Comparison of ENCODE assay signal across 8 cellular contexts in the genomic region with DNA sequence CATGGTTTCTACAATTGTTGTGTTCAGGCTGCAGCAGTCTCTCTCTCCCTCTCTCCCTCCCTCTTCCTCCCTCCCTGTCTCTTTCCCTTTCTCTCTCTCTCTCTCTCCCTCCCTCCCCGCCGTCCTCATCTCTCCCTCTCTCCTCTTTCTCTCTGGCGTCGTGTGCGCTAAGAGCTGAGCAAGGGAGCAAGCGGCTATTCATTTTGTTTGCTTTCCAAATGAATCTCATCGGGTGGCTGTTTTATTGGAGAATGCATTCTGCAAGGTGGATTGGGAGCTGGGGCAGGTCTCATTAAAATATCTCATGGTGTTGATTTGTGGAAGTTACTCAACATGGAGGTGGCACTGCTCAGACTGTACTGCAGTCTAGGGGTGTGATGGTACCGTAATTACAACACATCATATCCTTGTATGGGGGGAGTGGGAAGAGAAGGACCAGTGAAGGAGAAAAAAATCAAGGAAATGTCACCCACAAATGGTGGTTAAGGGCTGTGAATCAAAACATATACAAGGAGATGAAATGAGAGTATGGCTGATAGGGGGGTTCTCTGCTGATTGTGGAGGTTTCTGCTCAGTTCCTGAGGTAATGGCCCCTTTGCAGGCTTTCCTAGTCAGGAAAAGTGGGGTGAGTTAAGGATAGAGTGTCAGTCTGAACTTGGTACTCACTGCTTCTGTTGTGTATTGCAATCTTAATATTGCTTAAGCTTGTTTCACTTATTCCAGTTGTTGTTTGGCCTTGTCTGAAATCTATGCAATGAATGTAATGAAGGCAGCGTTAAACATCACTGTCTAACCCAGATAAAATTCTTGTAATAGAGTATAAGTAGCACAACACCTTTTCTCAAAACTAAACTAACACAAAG. TPM values are rescaled to one million over a fixed set of nuclear protein-coding genes. Genes with fewer than 3 reads are reported as not detected.
DNase-seq lines count a peak whose midpoint lies in the region; ATAC-seq and TF ChIP-seq lines count a peak whose summit lies in the region.

No MANE protein-coding gene starts in this region.

- H3K4me1 ChIP-seq in adipocyte (ENCODE audit: control insufficient read depth, insufficient read depth, low read length) (peaks cover 33% of the 10 kb centered on the region), iPS-18a (ENCODE audit: control insufficient read depth, low read depth, low read length) (peaks cover 4% of the 10 kb centered on the region), smooth muscle cell (ENCODE audit: low read depth) (peaks cover 15% of the 10 kb centered on the region)

- peaks cover 52% of the 10 kb centered on the region for H4K20me1 ChIP-seq in smooth muscle cell (ENCODE audit: low read depth)

- H3K9me3 ChIP-seq in adipocyte (ENCODE audit: control insufficient read depth, low read length) (no peaks in the 10 kb centered on the region), iPS-18a (ENCODE audit: control insufficient read depth, low read depth, low read length) (no peaks in the 10 kb centered on the region), smooth muscle cell (replicated peaks; ENCODE audit: low read depth) (no peaks in the 10 kb centered on the region)

- H3K9ac ChIP-seq in adipocyte (ENCODE audit: low read length), result peak overlapping the region; percentile 100
- peak overlapping the region; percentile 33 for H3K9ac ChIP-seq in iPS-18a (ENCODE audit: low read length)
- peak overlapping the region; percentile 94 for H3K9ac ChIP-seq in smooth muscle cell (ENCODE audit: low read depth)

- peaks cover 10% of the 10 kb centered on the region for H3F3A ChIP-seq in smooth muscle cell (ENCODE audit: low read depth)

- ATAC-seq in GM21526 (IDR thresholded peaks at IDR 0.05; ENCODE audit: low FRiP score, unreplicated experiment) (no peak), HG03432 (IDR thresholded peaks at IDR 0.05; ENCODE audit: unreplicated experiment) (no peak), HG03045 (IDR thresholded peaks at IDR 0.05; ENCODE audit: unreplicated experiment) (no peak)

- peaks cover 84% of the 10 kb centered on the region for H3K79me2 ChIP-seq in smooth muscle cell (ENCODE audit: low read depth)

- H3K27ac ChIP-seq in iPS-18a (ENCODE audit: low read length) (no peak overlapping the region), smooth muscle cell (ENCODE audit: low read depth) (peak overlapping the region; percentile 32)

- H3K27me3 ChIP-seq in adipocyte (replicated peaks; ENCODE audit: control insufficient read depth, insufficient read depth, low read length), result no peaks in the 10 kb centered on the region
- no peaks in the 10 kb centered on the region for H3K27me3 ChIP-seq in iPS-18a (ENCODE audit: control insufficient read depth, insufficient read depth, low read length)
- H3K27me3 ChIP-seq in smooth muscle cell (ENCODE audit: low read depth), result no peaks in the 10 kb centered on the region

- 12% methylated on average over 9 of the region's 9 CpGs for WGBS in smooth muscle cell (ENCODE audit: low lambda C conversion rate)

- DNase-seq in CD1c-positive myeloid dendritic cell (ENCODE audit: extremely low spot score) (peak; percentile 26), LNCaP clone FGC (ENCODE audit: low read depth) (peak; percentile 56), adipocyte (ENCODE audit: low read depth) (peak; percentile 63), smooth muscle cell (lab: John Stamatoyannopoulos, UW; ENCODE audit: unreplicated experiment) (no peak)

- H3K36me3 ChIP-seq in adipocyte (ENCODE audit: control insufficient read depth, insufficient read depth, low read length, severe bottlenecking), result peaks cover 35% of the 10 kb centered on the region
- H3K36me3 ChIP-seq in iPS-18a (ENCODE audit: control insufficient read depth, low read depth, low read length), result peaks cover 31% of the 10 kb centered on the region
- peaks cover 9% of the 10 kb centered on the region for H3K36me3 ChIP-seq in smooth muscle cell (ENCODE audit: low read depth)

- H3K4me3 ChIP-seq in LNCaP clone FGC (ENCODE audit: low read depth, low read length) (peak overlapping the region; percentile 68), adipocyte (ENCODE audit: low read length) (peak overlapping the region; percentile 99), iPS-18a (ENCODE audit: low read length) (peak overlapping the region; percentile 95), smooth muscle cell (peak overlapping the region; percentile 100)

- TF ChIP-seq CTCF in LNCaP clone FGC (IDR thresholded peaks at IDR 0.05; ENCODE audit: control insufficient read depth, extremely low read depth, insufficient read depth) (no peak), smooth muscle cell (IDR thresholded peaks at IDR 0.05; ENCODE audit: borderline replicate concordance, insufficient read depth, poor library complexity, severe bottlenecking) (no peak)

- peak overlapping the region; percentile 97 for H3K4me2 ChIP-seq in smooth muscle cell

- no peak overlapping the region for H2AFZ ChIP-seq in smooth muscle cell (ENCODE audit: low read depth)

RNA-seq across cellular contexts. Expression of a gene that starts 2.7 kb away (rescaled TPM):
- 74.9 and 79.0 TPM in 2 replicates for total RNA-seq in smooth muscle cell
- 24.6 and 26.0 TPM in 2 replicates for polyA plus RNA-seq in smooth muscle cell

RNA-seq across cellular contexts. Expression of a gene that starts 15.8 kb away (rescaled TPM):
- 25.6 and 33.3 TPM in 2 replicates for total RNA-seq in smooth muscle cell
- polyA plus RNA-seq in smooth muscle cell, result 54.2 and 59.5 TPM in 2 replicates

RNA-seq across cellular contexts. Expression of a gene that starts 24.1 kb away (rescaled TPM):
- 6.0 and 12.5 TPM in 2 replicates for total RNA-seq in smooth muscle cell
- polyA plus RNA-seq in smooth muscle cell, result 18.4 and 19.5 TPM in 2 replicates

RNA-seq across cellular contexts. Expression of a gene that starts 52.8 kb away (rescaled TPM):
- total RNA-seq in smooth muscle cell, result 2.6 and 4.0 TPM in 2 replicates
- polyA plus RNA-seq in smooth muscle cell, result 3.1 and 6.9 TPM in 2 replicates

Comparison
In these comparisons a context has a peak if more than half of its experiments do, and no peak if none do; other contexts are left out.
1. H3K9ac ChIP-seq: peak in every context shown above with its lines; median percentile 100 in adipocyte; 94 in smooth muscle cell; 33 in iPS-18a.